In the genomic region with DNA sequence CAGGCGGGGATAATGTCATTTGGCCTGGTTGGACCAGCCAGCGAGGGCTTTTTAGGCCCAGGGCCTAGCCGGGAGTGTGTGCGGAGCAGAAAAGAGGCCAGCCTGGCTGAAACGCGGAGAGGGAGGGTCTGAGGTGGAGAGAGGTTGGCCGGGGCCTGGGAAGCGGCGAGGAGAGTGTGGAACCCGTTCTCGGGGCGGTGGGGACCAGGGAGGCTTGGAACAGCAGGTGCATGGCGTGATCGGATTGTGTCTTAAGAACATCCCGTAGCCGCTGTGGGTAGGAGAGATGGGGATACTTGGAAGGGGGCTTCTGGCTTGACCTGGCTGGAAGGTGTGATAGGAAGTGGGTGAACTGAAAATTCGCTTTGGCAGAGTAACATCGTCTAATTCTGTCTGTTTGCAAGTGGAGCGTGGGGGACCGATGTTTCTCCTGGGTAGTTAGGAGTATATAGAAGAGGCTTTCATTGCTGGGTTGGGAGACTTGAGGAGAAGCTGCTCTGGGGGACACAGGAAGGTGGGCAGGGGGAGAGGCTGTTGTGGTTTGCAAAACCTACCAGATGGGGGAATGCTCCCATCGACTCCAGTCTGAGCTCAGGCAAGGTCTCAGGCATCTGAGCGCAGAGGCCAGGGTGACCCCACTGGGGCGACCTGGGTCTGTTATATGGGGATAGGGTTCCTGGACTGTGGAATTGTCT, we compare ENCODE assay signal across 8 cellular contexts. TPM values are rescaled to one million over a fixed set of nuclear protein-coding genes. Genes with fewer than 3 reads are reported as not detected.
DNase-seq lines count a peak whose midpoint lies in the region; ATAC-seq, FAIRE-seq and TF ChIP-seq lines count a peak whose summit lies in the region.

No MANE protein-coding gene starts in this region.

- H3K9me3 ChIP-seq in NT2/D1 (ENCODE audit: insufficient read depth, low read length) (no peaks in the 10 kb centered on the region), esophagus (ENCODE audit: control insufficient read depth in 2 of 2, insufficient read depth in 1 of 2, low read depth in 1 of 2, low read length in 1 of 2) (no peaks in the 10 kb centered on the region), pancreas (no peaks in the 10 kb centered on the region), MM.1S (replicated peaks; ENCODE audit: insufficient read depth, low read length) (no peaks in the 10 kb centered on the region)

- ATAC-seq in pancreas, result peak in 2 of 4 donors; percentile 2

- H3K27ac ChIP-seq in esophagus (ENCODE audit: low read depth in 2 of 2, low read length in 1 of 2) (peak overlapping the region; percentile 87 to 92), pancreas (peak overlapping the region; percentile 84 to 90 (median 87)), MM.1S (ENCODE audit: low read length) (no peak overlapping the region)

- TF ChIP-seq CTCF in pancreas (IDR thresholded peaks at IDR 0.05) (no peak), MM.1S (IDR thresholded peaks at IDR 0.05; ENCODE audit: low read length) (no peak)

- H3K36me3 ChIP-seq in NT2/D1 (ENCODE audit: insufficient read depth, insufficient read length, low read length) (peaks cover 27% of the 10 kb centered on the region), esophagus (ENCODE audit: control insufficient read depth in 2 of 2, insufficient read depth in 2 of 2, low read length in 1 of 2) (peaks cover 0 to 9% of the 10 kb centered on the region in 2 donors), pancreas (no peaks in the 10 kb centered on the region), MM.1S (replicated peaks; ENCODE audit: insufficient read depth, low read length) (no peaks in the 10 kb centered on the region)

- no peaks in the 10 kb centered on the region for H3K9me2 ChIP-seq in MM.1S (replicated peaks; ENCODE audit: insufficient read depth, low read length)

- H2AFZ ChIP-seq in MM.1S (ENCODE audit: low read length), result no peak overlapping the region

- H3K27me3 ChIP-seq in NT2/D1 (ENCODE audit: insufficient read depth, insufficient read length), result no peaks in the 10 kb centered on the region
- no peaks in the 10 kb centered on the region for H3K27me3 ChIP-seq in esophagus (ENCODE audit: control insufficient read depth in 1 of 2, insufficient read depth in 2 of 2, low read length in 2 of 2)
- H3K27me3 ChIP-seq in pancreas, result no peaks in the 10 kb centered on the region
- H3K27me3 ChIP-seq in MM.1S (replicated peaks; ENCODE audit: insufficient read depth, low read length), result peaks cover 83% of the 10 kb centered on the region

- FAIRE-seq in pancreas (lab: Jason Lieb, UNC) (no peak), frontal cortex (lab: Jason Lieb, UNC) (no peak)

- DNase-seq in NCI-H1092 treated with DMSO at 0.1 percent for 48 hours (lab: John Stamatoyannopoulos, UW), result peak; percentile 39
- DNase-seq in NCI-H1092 (lab: John Stamatoyannopoulos, UW), result no peak
- no peak for DNase-seq in NT2/D1 (ENCODE audit: low read depth, low spot score)
- DNase-seq in pancreas, result peak in 3 of 6 donors; percentile 42 to 60 (median 43)
- no peak for DNase-seq in MM.1S
- no peak for DNase-seq in NCI-H510A (lab: John Stamatoyannopoulos, UW)
- DNase-seq in frontal cortex (ENCODE audit: low spot score in 2 of 2), result no peak

- H3K79me2 ChIP-seq in MM.1S (ENCODE audit: low read length), result no peaks in the 10 kb centered on the region

- 15 to 24% methylated on average over 23 of the region's 23 CpGs for WGBS in esophagus, 2 donors
- WGBS in pancreas, 2 donors, result 8 to 9% methylated on average over 23 of the region's 23 CpGs

- H3K4me2 ChIP-seq in MM.1S (ENCODE audit: low read depth, low read length), result no peak overlapping the region

- intact Hi-C loops in pancreas (cut with DNase I), result no loop called here

- H3K4me1 ChIP-seq in NT2/D1 (ENCODE audit: insufficient read depth, insufficient read length), result peaks cover 29% of the 10 kb centered on the region
- peaks cover 3 to 21% of the 10 kb centered on the region in 2 donors for H3K4me1 ChIP-seq in esophagus (ENCODE audit: control insufficient read depth in 2 of 2, insufficient read depth in 2 of 2, low read length in 1 of 2)
- H3K4me1 ChIP-seq in pancreas, result peaks cover 24 to 34% (median 25%) of the 10 kb centered on the region in 3 donors
- H3K4me1 ChIP-seq in MM.1S (ENCODE audit: low read length), result no peaks in the 10 kb centered on the region

- H3K9ac ChIP-seq in NT2/D1 (ENCODE audit: insufficient read length, low read depth), result peak overlapping the region; percentile 98
- H3K9ac ChIP-seq in MM.1S (ENCODE audit: low read length), result no peak overlapping the region

- H3K4me3 ChIP-seq in NT2/D1 (ENCODE audit: insufficient read length, low read depth) (peak overlapping the region; percentile 97), esophagus (ENCODE audit: low read depth in 1 of 2, low read length in 2 of 2) (peak overlapping the region; percentile 84 to 91), pancreas (peak overlapping the region; percentile 85 to 92 (median 90)), MM.1S (ENCODE audit: low read length) (no peak overlapping the region; the same call in 1 of the 2 replicates)

- no peaks in the 10 kb centered on the region for H4K20me1 ChIP-seq in MM.1S (ENCODE audit: insufficient read depth, low read length)

- no peaks in the 10 kb centered on the region for H3F3A ChIP-seq in MM.1S (ENCODE audit: insufficient read depth, low read length)

RNA-seq across cellular contexts. Expression of a gene that starts 0.9 kb away (rescaled TPM):
- 10 to 100 TPM; 67.7 to 70.0 TPM for polyA plus RNA-seq in esophagus
- 10 to 100 TPM; 41.6 to 82.4 (median 62.1) TPM for total RNA-seq in pancreas
- polyA plus RNA-seq in pancreas, result 100 to 1,000 TPM in 1 of 2 donors, 10 to 100 TPM in 1; 72.1 to 118 TPM
- total RNA-seq in frontal cortex, result 57.9 TPM
